8 cellular contexts compared by ENCODE assay signal in the genomic region with DNA sequence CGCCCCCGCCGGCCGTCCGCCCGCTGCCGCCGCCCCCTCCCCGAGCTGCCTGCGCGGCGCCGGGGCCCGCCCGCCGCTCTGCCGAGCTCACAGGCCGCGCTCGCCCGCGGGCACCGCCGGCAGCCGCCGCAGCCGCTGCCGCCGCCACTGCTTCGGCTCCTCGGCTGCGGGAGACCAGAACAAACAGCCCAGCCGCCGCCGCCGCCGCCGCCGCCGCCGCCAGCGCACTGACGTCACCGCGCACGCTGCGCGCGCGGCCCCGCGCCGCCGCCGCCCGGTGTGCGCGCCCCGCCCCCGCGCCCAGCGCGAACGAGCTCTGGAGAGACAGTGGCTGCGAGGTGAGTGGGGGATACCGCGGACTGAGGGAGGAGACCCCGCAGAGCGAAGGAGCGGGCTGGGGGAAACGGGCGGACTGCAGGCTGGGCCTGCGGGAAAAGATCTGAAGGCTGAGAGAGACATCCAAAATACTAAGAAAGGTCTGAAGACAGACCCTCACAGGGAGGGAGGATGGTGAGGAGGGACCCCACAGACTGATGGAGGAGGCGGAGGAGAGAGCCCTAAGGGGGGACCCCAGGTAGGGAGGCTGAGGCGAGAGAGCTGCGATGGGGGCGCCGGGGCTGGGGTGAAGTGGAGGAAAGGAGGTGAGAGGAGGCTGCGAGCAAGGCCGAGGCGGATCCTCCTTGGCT. TPM values are rescaled to one million over a fixed set of nuclear protein-coding genes. Genes with fewer than 3 reads are reported as not detected.
DNase-seq lines count a peak whose midpoint lies in the region; ATAC-seq and TF ChIP-seq lines count a peak whose summit lies in the region.

Gene BRD4, minus strand, starts transcription at position 229 of the 686 bp plus-strand sequence. CDS start 59,440 bp downstream, outside the sequence.

- H3K36me3 Mint-ChIP-seq in activated CD8-positive, alpha-beta T cell treated with anti-CD3 and anti-CD28 coated beads for 36 hours (ENCODE audit: low read depth) = peaks cover 26% of the 10 kb centered on the region

- H3K27ac Mint-ChIP-seq in activated CD8-positive, alpha-beta T cell treated with anti-CD3 and anti-CD28 coated beads for 36 hours = peak within 1 kb of the TSS; percentile 97

- no peaks in the 10 kb centered on the region for H3K9me3 Mint-ChIP-seq in activated CD8-positive, alpha-beta T cell treated with anti-CD3 and anti-CD28 coated beads for 36 hours

- DNase-seq in DMS 273 (lab: John Stamatoyannopoulos, UW; ENCODE audit: unreplicated experiment) = peak; percentile 85
- DNase-seq in DMS 273 treated with DMSO at 0.1 percent for 48 hours (lab: John Stamatoyannopoulos, UW) = no peak
- DNase-seq in NCI-H345 (lab: John Stamatoyannopoulos, UW) = peak; percentile 53
- DNase-seq in activated CD8-positive, alpha-beta T cell treated with anti-CD3 and anti-CD28 coated beads for 36 hours = peak; percentile 78
- peak; percentile 67 for DNase-seq in effector CD4-positive, alpha-beta T cell
- peak; percentile 63 to 77 for DNase-seq in lung microvascular endothelial cell (ENCODE audit: low read depth in 2 of 2)
- DNase-seq in stimulated activated CD4-positive, alpha-beta T cell treated with anti-CD3 and anti-CD28 coated beads, TNF-alpha, amount 100 ng/mL, for 48 hours (ENCODE audit: low read depth in 3 of 3) = peak; percentile 47 to 77 (median 50)

- H3K4me1 Mint-ChIP-seq in activated CD8-positive, alpha-beta T cell treated with anti-CD3 and anti-CD28 coated beads for 36 hours (ENCODE audit: low read depth) = peaks cover 31% of the 10 kb centered on the region

- CTCF ChIA-PET in activated CD8-positive, alpha-beta T cell treated with anti-CD3 and anti-CD28 coated beads for 36 hours (lab: Charles Lee) = interaction anchor here (1.6 kb wide), 1 partner anchor 87 kb away, joined by 5 read pairs; the partner anchor contains the start of gene AKAP8L

- H3K27me3 Mint-ChIP-seq in activated CD8-positive, alpha-beta T cell treated with anti-CD3 and anti-CD28 coated beads for 36 hours = no peaks in the 10 kb centered on the region

- POLR2A ChIA-PET in activated CD8-positive, alpha-beta T cell treated with anti-CD3 and anti-CD28 coated beads for 36 hours (lab: Charles Lee) = interaction anchor here (0.5 to 3.0 kb wide), 16 partner anchors 8 to 1888 kb away, joined by 3 to 15 read pairs (median 4); partner anchors contain the start of genes AKAP8 and AKAP8L

- H3K4me3 Mint-ChIP-seq in activated CD8-positive, alpha-beta T cell treated with anti-CD3 and anti-CD28 coated beads for 36 hours = peak within 1 kb of the TSS; percentile 89

- intact Hi-C loops in activated CD8-positive, alpha-beta T cell treated with anti-CD3 and anti-CD28 coated beads for 36 hours (cut with micrococcal nuclease) = loop anchor here (5.0 kb wide), 1 partner anchor 40 kb away; no protein-coding TSS in a partner anchor

- no peak for TF ChIP-seq CTCF in activated CD8-positive, alpha-beta T cell treated with anti-CD3 and anti-CD28 coated beads for 36 hours (IDR thresholded peaks at IDR 0.05)

- peak; percentile 49 for ATAC-seq in HG02852 (IDR thresholded peaks at IDR 0.05; ENCODE audit: unreplicated experiment)
- ATAC-seq in activated CD8-positive, alpha-beta T cell treated with anti-CD3 and anti-CD28 coated beads for 36 hours = peak; percentile 59

RNA-seq across cellular contexts. Expression of gene BRD4, which starts in this region (rescaled TPM):
- 10 to 100 TPM; 94.3 to 99.6 TPM for total RNA-seq in activated CD8-positive, alpha-beta T cell treated with anti-CD3 and anti-CD28 coated beads for 36 hours
- total RNA-seq in lung microvascular endothelial cell = 6.3 and 9.9 TPM in 2 replicates
